Comparison of ENCODE assay signal across 18 cellular contexts in genomic region chr16:58510776-58511628, GRCh38. TPM values are rescaled to one million over a fixed set of nuclear protein-coding genes. Genes with fewer than 3 reads are reported as not detected.
A peak's percentile ranks its signal among the peaks of the same experiment; 100 is the strongest.
DNase-seq lines count a peak whose midpoint lies in the region; ATAC-seq, FAIRE-seq and TF ChIP-seq lines count a peak whose summit lies in the region.
"Had no signal": no experiment of that assay in that cellular context is flagged by ENCODE, and none has a peak within 500 bp of the region (broad histone marks: within the 10 kb centered on the region; RNA-seq: fewer than 3 reads in every experiment).

No MANE protein-coding gene starts in this region.

- H3K9ac ChIP-seq in K562 (ENCODE audit: insufficient read depth in 1 of 2, low read depth in 2 of 2, low read length in 2 of 2), result peak overlapping the region in 1 of 2 experiments; percentile 50; a peak in 2 of 4 replicates
- no peak overlapping the region for H3K9ac ChIP-seq in MM.1S (ENCODE audit: low read length)

- intact Hi-C loops in K562 (cut with micrococcal nuclease), result no loop called here

- H3K36me3 ChIP-seq in K562 (ENCODE audit: control insufficient read depth, insufficient read depth, low read length) (no peaks in the 10 kb centered on the region), MM.1S (replicated peaks; ENCODE audit: insufficient read depth, low read length) (no peaks in the 10 kb centered on the region)
- H3K36me3 ChIP-seq: tibial nerve had no signal

- FAIRE-seq in K562 (lab: Jason Lieb, UNC), result no peak
- FAIRE-seq: H54 had no signal

- ATAC-seq in activated naive CD8-positive, alpha-beta T cell treated with anti-CD3 and anti-CD28 coated beads, Interleukin-2, amount 50 U/mL, for 24 hours, result no peak
- no peak for ATAC-seq in K562
- no peak for ATAC-seq in GM21447 (IDR thresholded peaks at IDR 0.05; ENCODE audit: unreplicated experiment)

- H3K36me3 Mint-ChIP-seq in activated naive CD8-positive, alpha-beta T cell treated with anti-CD3 and anti-CD28 coated beads for 36 hours, result peaks cover 9% of the 10 kb centered on the region
- H3K36me3 Mint-ChIP-seq in activated naive CD8-positive, alpha-beta T cell treated with anti-CD3 and anti-CD28 coated beads, Interleukin-2, amount 50 U/mL, for 24 hours (ENCODE audit: low read depth), result peaks cover 7% of the 10 kb centered on the region
- H3K36me3 Mint-ChIP-seq: immature natural killer cell, natural killer cell had no signal

- peaks cover 10% of the 10 kb centered on the region for H3K4me1 Mint-ChIP-seq in activated naive CD8-positive, alpha-beta T cell treated with anti-CD3 and anti-CD28 coated beads for 36 hours
- peaks cover 10% of the 10 kb centered on the region for H3K4me1 Mint-ChIP-seq in activated naive CD8-positive, alpha-beta T cell treated with anti-CD3 and anti-CD28 coated beads, Interleukin-2, amount 50 U/mL, for 24 hours

- H3K27me3 Mint-ChIP-seq in activated naive CD8-positive, alpha-beta T cell treated with anti-CD3 and anti-CD28 coated beads for 36 hours, result no peaks in the 10 kb centered on the region
- no peaks in the 10 kb centered on the region for H3K27me3 Mint-ChIP-seq in activated naive CD8-positive, alpha-beta T cell treated with anti-CD3 and anti-CD28 coated beads, Interleukin-2, amount 50 U/mL, for 24 hours
- H3K27me3 Mint-ChIP-seq: CD4-positive, alpha-beta memory T cell; effector memory CD8-positive, alpha-beta T cell had no signal

- no peak overlapping the region for H3K4me3 Mint-ChIP-seq in activated naive CD8-positive, alpha-beta T cell treated with anti-CD3 and anti-CD28 coated beads for 36 hours
- no peak overlapping the region for H3K4me3 Mint-ChIP-seq in activated naive CD8-positive, alpha-beta T cell treated with anti-CD3 and anti-CD28 coated beads, Interleukin-2, amount 50 U/mL, for 24 hours
- H3K4me3 Mint-ChIP-seq: effector memory CD8-positive, alpha-beta T cell had no signal

- TF ChIP-seq POLR2A in K562 (conservative IDR thresholded peaks at IDR 0.05), result no peak

- no peaks in the 10 kb centered on the region for H3K9me3 Mint-ChIP-seq in activated naive CD8-positive, alpha-beta T cell treated with anti-CD3 and anti-CD28 coated beads for 36 hours
- H3K9me3 Mint-ChIP-seq in activated naive CD8-positive, alpha-beta T cell treated with anti-CD3 and anti-CD28 coated beads, Interleukin-2, amount 50 U/mL, for 24 hours, result no peaks in the 10 kb centered on the region
- H3K9me3 Mint-ChIP-seq: CD4-positive, alpha-beta memory T cell; effector memory CD8-positive, alpha-beta T cell; immature natural killer cell; natural killer cell had no signal

- TF ChIP-seq RAD21 in K562 (CRISPR knock-in tag; conservative IDR thresholded peaks at IDR 0.05 in 1 of 2, IDR thresholded peaks at IDR 0.05 in 1 of 2), result no peak

- TF ChIP-seq CTCF in K562 (IDR thresholded peaks at IDR 0.05 in 2 of 3, conservative IDR thresholded peaks at IDR 0.05 in 1 of 3; ENCODE audit: insufficient read depth in 2 of 3, low read depth in 1 of 3, low read length in 3 of 3) (no peak), MM.1S (IDR thresholded peaks at IDR 0.05; ENCODE audit: low read length) (no peak)

- H2AFZ ChIP-seq in K562 (ENCODE audit: low read depth, low read length) (no peak overlapping the region), MM.1S (ENCODE audit: low read length) (no peak overlapping the region)

- peaks cover 20% of the 10 kb centered on the region for H3K79me2 ChIP-seq in K562 (ENCODE audit: control insufficient read depth, insufficient read depth, low read length)
- H3K79me2 ChIP-seq in MM.1S (ENCODE audit: low read length), result peaks cover 18% of the 10 kb centered on the region

- no peak overlapping the region for H3K4me2 ChIP-seq in K562 (ENCODE audit: insufficient read depth, low read length)
- H3K4me2 ChIP-seq in MM.1S (ENCODE audit: low read depth, low read length), result no peak overlapping the region

- WGBS in K562 (ENCODE audit: insufficient coverage, low coverage, missing lambda C conversion rate), result 63% methylated on average over 22 of the region's 30 CpGs

- H3K9me2 ChIP-seq in MM.1S (replicated peaks; ENCODE audit: insufficient read depth, low read length), result no peaks in the 10 kb centered on the region

- in situ Hi-C loops in K562 (cut with MboI), result no loop called here

- H3F3A ChIP-seq in MM.1S (ENCODE audit: insufficient read depth, low read length), result peaks cover 10% of the 10 kb centered on the region

- BruUV-seq in K562 (replicated peaks; lab: Mats Ljungman, UMichigan), result no TSS peak

- no peaks in the 10 kb centered on the region; the same call in 1 of the 2 replicates for H4K20me1 ChIP-seq in K562 (replicated peaks; ENCODE audit: control insufficient read depth, insufficient read depth, low read length)
- no peaks in the 10 kb centered on the region for H4K20me1 ChIP-seq in MM.1S (ENCODE audit: insufficient read depth, low read length)

- no peak overlapping the region for H3K27ac ChIP-seq in K562 (ENCODE audit: extremely low read depth, low read depth, low read length)
- H3K27ac ChIP-seq in MM.1S (ENCODE audit: low read length), result no peak overlapping the region
- H3K27ac ChIP-seq: psoas muscle, tibial nerve had no signal

- no peak overlapping the region for H3K4me3 ChIP-seq in K562
- H3K4me3 ChIP-seq in MM.1S (ENCODE audit: low read length), result no peak overlapping the region
- H3K4me3 ChIP-seq: MG63, psoas muscle, tibial nerve had no signal

- TF ChIP-seq EP300 in K562 (IDR thresholded peaks at IDR 0.05; ENCODE audit: low read length), result no peak

- no peaks in the 10 kb centered on the region for H3K9me1 ChIP-seq in K562 (ENCODE audit: control insufficient read depth, insufficient read depth, low read length)

- no peaks in the 10 kb centered on the region for H3K27me3 ChIP-seq in K562 (ENCODE audit: control insufficient read depth in 2 of 2, insufficient read depth in 2 of 2, low read length in 2 of 2)
- no peaks in the 10 kb centered on the region for H3K27me3 ChIP-seq in MM.1S (replicated peaks; ENCODE audit: insufficient read depth, low read length)
- H3K27me3 ChIP-seq: MG63, tibial nerve had no signal

- CTCF ChIA-PET in K562 (lab: Yijun Ruan, JAX; ENCODE audit: low intra/inter-chr PET ratio), result interaction anchor here (0.6 to 2.5 kb wide), 3 partner anchors 127 to 150 kb away, joined by 3 to 15 read pairs (median 8); no protein-coding TSS in a partner anchor

- POLR2A ChIA-PET in K562 (lab: Yijun Ruan, JAX), result no interaction called here

- H3K4me1 ChIP-seq in K562 (replicated peaks in 1 of 2; ENCODE audit: control insufficient read depth in 2 of 2, insufficient read depth in 2 of 2, low read length in 2 of 2) (peaks cover 0 to 47% of the 10 kb centered on the region in 2 experiments; a peak in 3 of 5 replicates), MM.1S (ENCODE audit: low read length) (no peaks in the 10 kb centered on the region)
- H3K4me1 ChIP-seq: psoas muscle had no signal

- no peak for DNase-seq in activated naive CD8-positive, alpha-beta T cell treated with anti-CD3 and anti-CD28 coated beads for 36 hours
- DNase-seq in activated naive CD8-positive, alpha-beta T cell treated with anti-CD3 and anti-CD28 coated beads, Interleukin-2, amount 50 U/mL, for 24 hours, result no peak
- no peak for DNase-seq in K562 (ENCODE audit: extremely low read depth in 1 of 4, low spot score in 3 of 4)
- DNase-seq in myocyte (ENCODE audit: low read depth), result peak; percentile 41
- peak; percentile 39 for DNase-seq in ureter (ENCODE audit: low spot score)
- DNase-seq in MM.1S, result no peak
- no peak for DNase-seq in putamen (ENCODE audit: low spot score)
- DNase-seq: cerebellar nuclear complex, SIG-M5 had no signal

- H3K9me3 ChIP-seq in K562 (replicated peaks; ENCODE audit: control insufficient read depth, insufficient read depth, low read depth, low read length), result no peaks in the 10 kb centered on the region
- H3K9me3 ChIP-seq in MM.1S (replicated peaks; ENCODE audit: insufficient read depth, low read length), result no peaks in the 10 kb centered on the region
- H3K9me3 ChIP-seq: MG63, psoas muscle, tibial nerve had no signal

- H3K27ac Mint-ChIP-seq in activated naive CD8-positive, alpha-beta T cell treated with anti-CD3 and anti-CD28 coated beads for 36 hours, result peak overlapping the region; percentile 5
- H3K27ac Mint-ChIP-seq in activated naive CD8-positive, alpha-beta T cell treated with anti-CD3 and anti-CD28 coated beads, Interleukin-2, amount 50 U/mL, for 24 hours, result no peak overlapping the region

RNA-seq across cellular contexts. Expression of gene SETD6, which starts 4.3 kb away (rescaled TPM):
- total RNA-seq in activated naive CD8-positive, alpha-beta T cell treated with anti-CD3 and anti-CD28 coated beads for 36 hours, result 10 to 100 TPM; 18.7 to 20.2 TPM
- total RNA-seq in K562 (2011; cell fraction: chromatin; rRNA removed; ENCODE audit: low replicate concordance), result 102 and 113 TPM in 2 replicates
- total RNA-seq in K562 (2011; cell fraction: nucleolus; rRNA removed), result 84.7 and 97.7 TPM in 2 replicates
- total RNA-seq in K562 (2011; cell fraction: nucleoplasm; rRNA removed), result 88.4 and 88.6 TPM in 2 replicates
- total RNA-seq in K562 (2014; rRNA removed) (28.1 and 33.9 TPM in 2 replicates), K562 (2014; rRNA removed; fragmentation: Illumina TruSeq; extraction: Trizol) (19.8 and 21.4 TPM in 2 replicates), K562 (2015; rRNA removed; fragmentation: Illumina TruSeq; extraction: Trizol) (19.3 and 20.2 TPM in 2 replicates), K562 (2021) (24.4 and 28.5 TPM in 2 replicates), myocyte (15.0 and 19.6 TPM in 2 replicates), ureter (37.3 TPM)
- polyA plus RNA-seq in K562 (2011; rRNA removed) (23.7 and 29.2 TPM in 2 replicates), K562 (2014; fragmentation: Illumina TruSeq; extraction: Trizol) (18.3 and 19.3 TPM in 2 replicates), K562 (2014; fragmentation: Nextera tagmentation; extraction: Ambion mirVana) (1 to 10 TPM; 9.2 to 9.6 TPM), K562 (2014; rRNA removed) (37.2 and 40.9 TPM in 2 replicates)
- 11.1 and 23.6 TPM in 2 replicates for polyA plus RNA-seq in K562 (2011; cell fraction: cytosol; rRNA removed)
- polyA plus RNA-seq in K562 (2011; cell fraction: nucleus; rRNA removed), result 78.8 and 120 TPM in 2 replicates
- 17.5 and 21.5 TPM in 2 replicates for polyA plus RNA-seq in K562 (2012)
- polyA minus RNA-seq in K562 (2011; rRNA and poly(A)+ RNA removed), result 25.0 and 25.3 TPM in 2 replicates
- 9.0 and 16.0 TPM in 2 replicates for polyA minus RNA-seq in K562 (2011; cell fraction: cytosol; rRNA and poly(A)+ RNA removed)
- polyA minus RNA-seq in K562 (2011; cell fraction: nucleus; rRNA and poly(A)+ RNA removed), result 47.0 and 59.0 TPM in 2 replicates
- 10.6 TPM for polyA plus RNA-seq in myocyte (2012)

RNA-seq across cellular contexts. Expression of gene NDRG4, which starts 11.1 kb away (rescaled TPM):
- total RNA-seq in activated naive CD8-positive, alpha-beta T cell treated with anti-CD3 and anti-CD28 coated beads for 36 hours, result 1 to 10 TPM; 6.8 to 7.3 TPM
- total RNA-seq in K562 (2011; cell fraction: chromatin; rRNA removed; ENCODE audit: low replicate concordance), result 1.3 and 1.9 TPM in 2 replicates
- total RNA-seq in K562 (2011; cell fraction: nucleolus; rRNA removed), result 1.8 TPM in 2 replicates
- 0.51 and 2.0 TPM in 2 replicates for total RNA-seq in K562 (2011; cell fraction: nucleoplasm; rRNA removed)
- total RNA-seq in K562 (2014; rRNA removed) (0.18 and 0.37 TPM in 2 replicates), K562 (2014; rRNA removed; fragmentation: Illumina TruSeq; extraction: Trizol) (0.22 and 0.62 TPM in 2 replicates), K562 (2015; rRNA removed; fragmentation: Illumina TruSeq; extraction: Trizol) (0.14 and 0.26 TPM in 2 replicates), K562 (2021) (0.85 and 0.95 TPM in 2 replicates), myocyte (45.2 and 45.3 TPM in 2 replicates), ureter (4.6 TPM)
- polyA plus RNA-seq in K562 (2011; rRNA removed) (0.24 and 0.61 TPM in 2 replicates), K562 (2014; fragmentation: Illumina TruSeq; extraction: Trizol) (0.14 and 0.28 TPM in 2 replicates), K562 (2014; fragmentation: Nextera tagmentation; extraction: Ambion mirVana) (under 1 TPM; 0.06 to 0.07 TPM), K562 (2014; rRNA removed) (0.53 and 0.81 TPM in 2 replicates)
- polyA plus RNA-seq in K562 (2011; cell fraction: cytosol; rRNA removed), result 0.65 and 0.98 TPM in 2 replicates
- 2.1 and 3.5 TPM in 2 replicates for polyA plus RNA-seq in K562 (2011; cell fraction: nucleus; rRNA removed)
- polyA plus RNA-seq in K562 (2012), result 0.85 and 1.0 TPM in 2 replicates
- polyA minus RNA-seq in K562 (2011; rRNA and poly(A)+ RNA removed), result 0.24 and 0.42 TPM in 2 replicates
- polyA minus RNA-seq in K562 (2011; cell fraction: cytosol; rRNA and poly(A)+ RNA removed), result 1.4 TPM in 1 of 2 replicates, not detected in the other
- 1.2 TPM in 2 replicates for polyA minus RNA-seq in K562 (2011; cell fraction: nucleus; rRNA and poly(A)+ RNA removed)
- 36.7 TPM for polyA plus RNA-seq in myocyte (2012)
- total RNA-seq: natural killer cell had no signal

Comparison
In these comparisons a context has a peak if more than half of its experiments do, and no peak if none do; other contexts are left out.
1. DNase-seq: peak in myocyte (single experiment) and ureter (single experiment); none in activated naive CD8-positive, alpha-beta T cell treated with anti-CD3 and anti-CD28 coated beads for 36 hours (single experiment), activated naive CD8-positive, alpha-beta T cell treated with anti-CD3 and anti-CD28 coated beads, Interleukin-2, amount 50 U/mL, for 24 hours (single experiment), K562 (0 of 4), MM.1S (single experiment) and putamen (single experiment).